In genomic region chr5:154806176-154806575, GRCh38 we compare ENCODE assay signal across 15 cellular contexts. TPM values are rescaled to one million over a fixed set of nuclear protein-coding genes. Genes with fewer than 3 reads are reported as not detected.
DNase-seq lines count a peak whose midpoint lies in the region; ATAC-seq and TF ChIP-seq lines count a peak whose summit lies in the region.
"Had no signal": no experiment of that assay in that cellular context is flagged by ENCODE, and none has a peak within 500 bp of the region (broad histone marks: within the 10 kb centered on the region; RNA-seq: fewer than 3 reads in every experiment).

No MANE protein-coding gene starts in this region.

- H3K27ac Mint-ChIP-seq in CD4-positive, CD25-positive, alpha-beta regulatory T cell = peak overlapping the region; percentile 3 to 71 (median 43)
- H3K27ac Mint-ChIP-seq in GM23338 (no peak overlapping the region), H9 (peak overlapping the region in 1 of 3 experiments; percentile 25; a peak in 1 of 7 replicates)
- peak overlapping the region; percentile 2 to 4 for H3K27ac Mint-ChIP-seq in effector memory CD8-positive, alpha-beta T cell
- H3K27ac Mint-ChIP-seq: HFFc6 had no signal

- no peaks in the 10 kb centered on the region for H3K27me3 ChIP-seq in CD4-positive, CD25-positive, alpha-beta regulatory T cell (ENCODE audit: control insufficient read depth, insufficient read depth, low read length)
- H3K27me3 ChIP-seq in GM23338 (ENCODE audit: insufficient read depth) (no peaks in the 10 kb centered on the region), subcutaneous abdominal adipose tissue (ENCODE audit: control insufficient read depth in 5 of 5, insufficient read depth in 4 of 5, low read length in 5 of 5) (no peaks in the 10 kb centered on the region), H9 (ENCODE audit: insufficient read depth, low read length) (no peaks in the 10 kb centered on the region)
- H3K27me3 ChIP-seq: BLaER1 had no signal

- no peak overlapping the region for H2BK20ac ChIP-seq in H9 (ENCODE audit: low read depth, low read length, poor library complexity, severe bottlenecking)

- no peak overlapping the region for H2AK5ac ChIP-seq in H9 (ENCODE audit: insufficient read length, low read length)

- peaks cover 82% of the 10 kb centered on the region for H3K36me3 ChIP-seq in CD4-positive, CD25-positive, alpha-beta regulatory T cell (ENCODE audit: control insufficient read depth, insufficient read depth, low read length)
- H3K36me3 ChIP-seq in GM23338 (ENCODE audit: insufficient read depth) (peaks cover 94% of the 10 kb centered on the region), subcutaneous abdominal adipose tissue (ENCODE audit: control insufficient read depth in 5 of 5, insufficient read depth in 5 of 5, low read length in 5 of 5) (peaks cover 50 to 94% (median 80%) of the 10 kb centered on the region in 5 donors)

- H3T11ph ChIP-seq in H9 (ENCODE audit: low read length) = no peak overlapping the region

- no peak overlapping the region for H3K23ac ChIP-seq in H9 (ENCODE audit: insufficient read length, low read depth, low read length)

- no peak overlapping the region for H3K56ac ChIP-seq in H9 (ENCODE audit: insufficient read length, low read depth, low read length)

- no peak overlapping the region for H4K91ac ChIP-seq in H9 (ENCODE audit: insufficient read length, low read depth, low read length)

- H3K27ac ChIP-seq in CD4-positive, CD25-positive, alpha-beta regulatory T cell (ENCODE audit: insufficient read depth, low read length, poor library complexity, severe bottlenecking) = no peak overlapping the region
- 0 out of 2 replicates have a peak overlapping the region, but pooled peaks have one; percentile 90 for H3K27ac ChIP-seq in GM23338 (ENCODE audit: low read depth)
- H3K27ac ChIP-seq in subcutaneous abdominal adipose tissue (ENCODE audit: low read depth, low read length) = peak overlapping the region; percentile 50
- H3K27ac ChIP-seq in H9 (ENCODE audit: insufficient read length, low read depth, low read length) = no peak overlapping the region
- H3K27ac ChIP-seq: BLaER1, GM23248 had no signal

- no peak for ATAC-seq in CD4-positive, CD25-positive, alpha-beta regulatory T cell (ENCODE audit: low read depth in 2 of 2)
- no peak for ATAC-seq in GM23338
- ATAC-seq in effector memory CD8-positive, alpha-beta T cell (replicated peaks) = no peak
- ATAC-seq in HG03521 (IDR thresholded peaks at IDR 0.05; ENCODE audit: unreplicated experiment) = no peak
- ATAC-seq: HCT116 had no signal

- H3K4me3 Mint-ChIP-seq in CD4-positive, CD25-positive, alpha-beta regulatory T cell = no peak overlapping the region
- H3K4me3 Mint-ChIP-seq in GM23338 (no peak overlapping the region), H9 (no peak overlapping the region)
- H3K4me3 Mint-ChIP-seq in effector memory CD8-positive, alpha-beta T cell = no peak overlapping the region
- H3K4me3 Mint-ChIP-seq: CD14-positive monocyte, HFFc6 had no signal

- no peak for DNase-seq in CD4-positive, CD25-positive, alpha-beta regulatory T cell
- no peak for DNase-seq in GM23338 (ENCODE audit: low spot score)
- DNase-seq in effector memory CD8-positive, alpha-beta T cell = no peak
- DNase-seq in nucleus accumbens (lab: John Stamatoyannopoulos, UW) = no peak
- DNase-seq in H9 = no peak
- DNase-seq: 8988T, Caco-2, GM23248, HFFc6 had no signal

- no peak for TF ChIP-seq CTCF in GM23338 (conservative IDR thresholded peaks at IDR 0.05; ENCODE audit: low read depth in 2 of 2)
- no peak for TF ChIP-seq CTCF in H9 (conservative IDR thresholded peaks at IDR 0.05)

- H3K9me3 ChIP-seq in CD4-positive, CD25-positive, alpha-beta regulatory T cell (ENCODE audit: control insufficient read depth in 2 of 2, low read length in 2 of 2) = no peaks in the 10 kb centered on the region
- no peaks in the 10 kb centered on the region for H3K9me3 ChIP-seq in subcutaneous abdominal adipose tissue (ENCODE audit: control insufficient read depth in 5 of 5, low read length in 5 of 5)
- no peaks in the 10 kb centered on the region for H3K9me3 ChIP-seq in H9 (ENCODE audit: control insufficient read depth, low read depth, low read length)
- H3K9me3 ChIP-seq: BLaER1, Caco-2 had no signal

- no peak overlapping the region for H4K8ac ChIP-seq in H9 (replicated peaks; ENCODE audit: insufficient read length, low read depth, low read length)

- H4K5ac ChIP-seq in H9 (ENCODE audit: insufficient read length, low read depth, low read length) = no peak overlapping the region

- H3K9ac ChIP-seq in subcutaneous abdominal adipose tissue (ENCODE audit: low read length in 5 of 5) = peak overlapping the region in 2 of 5 donors; percentile 4 to 49
- H3K9ac ChIP-seq in H9 (ENCODE audit: extremely low read depth, insufficient read length, low read length) = no peak overlapping the region
- H3K9ac ChIP-seq: BLaER1, GM23248 had no signal

- H3K4me3 ChIP-seq in CD4-positive, CD25-positive, alpha-beta regulatory T cell (ENCODE audit: low read depth, low read length) = no peak overlapping the region
- H3K4me3 ChIP-seq in GM23338 = no peak overlapping the region
- no peak overlapping the region for H3K4me3 ChIP-seq in subcutaneous abdominal adipose tissue (ENCODE audit: low read depth in 1 of 5, low read length in 5 of 5)
- H3K4me3 ChIP-seq: BLaER1, GM23248 had no signal

- H2AFZ ChIP-seq in GM23338 (no peak overlapping the region), H9 (ENCODE audit: low read length) (no peak overlapping the region)
- H2AFZ ChIP-seq: GM23248 had no signal

- no peak overlapping the region for H3K18ac ChIP-seq in H9 (ENCODE audit: insufficient read length, low read depth, low read length)

- H3K9me3 Mint-ChIP-seq in CD4-positive, CD25-positive, alpha-beta regulatory T cell = no peaks in the 10 kb centered on the region
- H3K9me3 Mint-ChIP-seq in GM23338 (no peaks in the 10 kb centered on the region), H9 (no peaks in the 10 kb centered on the region)
- no peaks in the 10 kb centered on the region for H3K9me3 Mint-ChIP-seq in effector memory CD8-positive, alpha-beta T cell
- H3K9me3 Mint-ChIP-seq: CD14-positive monocyte, HFFc6 had no signal

- H3K14ac ChIP-seq in H9 (ENCODE audit: insufficient read depth, low read length) = no peak overlapping the region

- no peaks in the 10 kb centered on the region for H3K79me1 ChIP-seq in H9 (ENCODE audit: insufficient read depth, low read depth, low read length, poor library complexity, severe bottlenecking)

- H3K36me3 Mint-ChIP-seq in CD4-positive, CD25-positive, alpha-beta regulatory T cell = peaks cover 53% of the 10 kb centered on the region
- H3K36me3 Mint-ChIP-seq in GM23338 (ENCODE audit: low read depth) (peaks cover 94% of the 10 kb centered on the region), H9 (ENCODE audit: insufficient read depth in 1 of 3, low read depth in 3 of 3) (peaks cover 58 to 93% (median 91%) of the 10 kb centered on the region in 3 experiments; a peak in 6 of 7 replicates)
- H3K36me3 Mint-ChIP-seq in effector memory CD8-positive, alpha-beta T cell (ENCODE audit: insufficient read depth) = peaks cover 71% of the 10 kb centered on the region

- no CpG with 5 or more reads among the region's 4 CpGs for WGBS in H9 (ENCODE audit: extremely low coverage, insufficient read length, low lambda C conversion rate)

- no peak overlapping the region for H3K4ac ChIP-seq in H9 (ENCODE audit: low read depth, low read length)

- H4K20me1 ChIP-seq in GM23338 (replicated peaks; ENCODE audit: insufficient read depth) (peaks cover 28% of the 10 kb centered on the region), H9 (ENCODE audit: control insufficient read depth, insufficient read depth, insufficient read length) (no peaks in the 10 kb centered on the region)

- H2BK12ac ChIP-seq in H9 (ENCODE audit: insufficient read length, low read depth, low read length) = no peak overlapping the region

- no peak overlapping the region for H2BK15ac ChIP-seq in H9 (ENCODE audit: low read depth, low read length)

- H3F3A ChIP-seq in GM23338 (replicated peaks; ENCODE audit: low read depth) = peaks cover 74% of the 10 kb centered on the region

- no peaks in the 10 kb centered on the region for H3K4me1 ChIP-seq in CD4-positive, CD25-positive, alpha-beta regulatory T cell (ENCODE audit: control insufficient read depth, insufficient read depth, low read length, poor library complexity, severe bottlenecking)
- H3K4me1 ChIP-seq in GM23338 (ENCODE audit: insufficient read depth) (no peaks in the 10 kb centered on the region), subcutaneous abdominal adipose tissue (ENCODE audit: control insufficient read depth in 5 of 5, insufficient read depth in 5 of 5, low read length in 5 of 5) (peaks cover 0 to 12% (median 2%) of the 10 kb centered on the region in 5 donors), H9 (ENCODE audit: insufficient read depth, low read length) (no peaks in the 10 kb centered on the region)

- no peaks in the 10 kb centered on the region for H3K23me2 ChIP-seq in H9 (ENCODE audit: insufficient read length, low read depth, low read length, poor library complexity, severe bottlenecking)

- H3K9me2 ChIP-seq in GM23338 (ENCODE audit: insufficient read depth) = no peaks in the 10 kb centered on the region

- no peaks in the 10 kb centered on the region for H3K4me1 Mint-ChIP-seq in CD4-positive, CD25-positive, alpha-beta regulatory T cell
- H3K4me1 Mint-ChIP-seq in GM23338 = no peaks in the 10 kb centered on the region
- H3K4me1 Mint-ChIP-seq in effector memory CD8-positive, alpha-beta T cell (ENCODE audit: low read depth in 2 of 2) = no peaks in the 10 kb centered on the region
- no peaks in the 10 kb centered on the region; a peak in 1 of 4 replicates for H3K4me1 Mint-ChIP-seq in H9

- no peak overlapping the region for H2BK120ac ChIP-seq in H9 (ENCODE audit: low read depth, low read length, poor library complexity, severe bottlenecking)

- no peaks in the 10 kb centered on the region for H3K27me3 Mint-ChIP-seq in CD4-positive, CD25-positive, alpha-beta regulatory T cell
- no peaks in the 10 kb centered on the region for H3K27me3 Mint-ChIP-seq in GM23338 (ENCODE audit: insufficient read depth, low read depth, poor library complexity)
- no peaks in the 10 kb centered on the region for H3K27me3 Mint-ChIP-seq in effector memory CD8-positive, alpha-beta T cell
- H3K27me3 Mint-ChIP-seq in H9 (ENCODE audit: low read depth) = no peaks in the 10 kb centered on the region; the same call in 1 of the 2 replicates

- H3K4me2 ChIP-seq in GM23338 (no peak overlapping the region), H9 (ENCODE audit: insufficient read depth, insufficient read length, low read length) (no peak overlapping the region)
- H3K4me2 ChIP-seq: BLaER1 had no signal

- H2BK5ac ChIP-seq in H9 (ENCODE audit: insufficient read length, low read length) = no peak overlapping the region

- H3K79me2 ChIP-seq in GM23338 (replicated peaks; ENCODE audit: insufficient read depth) = peaks cover 37% of the 10 kb centered on the region
- no peaks in the 10 kb centered on the region for H3K79me2 ChIP-seq in H9 (ENCODE audit: insufficient read depth, low read length)

RNA-seq across cellular contexts. Expression of gene FAXDC2, which starts 44.2 kb away (rescaled TPM):
- 4.0 TPM for total RNA-seq in CD4-positive, CD25-positive, alpha-beta regulatory T cell
- polyA plus RNA-seq in CD4-positive, CD25-positive, alpha-beta regulatory T cell = under 1 TPM in 2 of 4 donors, not detected in 2; 0.21 to 0.40 TPM
- total RNA-seq in GM23338 (2014; rRNA removed; shearing (Covaris generic)) = 1.8 and 4.6 TPM in 2 replicates
- 2.5 and 4.0 TPM in 2 replicates for polyA plus RNA-seq in GM23338 (2016; fragmentation: Nextera tagmentation; extraction: Ambion mirVana)
- 3.0 and 3.2 TPM in 2 replicates for total RNA-seq in H9 (2021)
- total RNA-seq: A673 had no signal

RNA-seq across cellular contexts. Expression of gene LARP1, which starts 51.0 kb away (rescaled TPM):
- total RNA-seq in CD4-positive, CD25-positive, alpha-beta regulatory T cell = 122 TPM
- polyA plus RNA-seq in CD4-positive, CD25-positive, alpha-beta regulatory T cell = 10 to 100 TPM in 2 of 4 donors, 1 to 10 TPM in 2; 8.0 to 10.8 (median 10.0) TPM
- 267 and 302 TPM in 2 replicates for total RNA-seq in GM23338 (2014; rRNA removed; shearing (Covaris generic))
- polyA plus RNA-seq in GM23338 (2016; fragmentation: Nextera tagmentation; extraction: Ambion mirVana) = 133 and 153 TPM in 2 replicates
- total RNA-seq in H9 (2021) = 370 and 405 TPM in 2 replicates

RNA-seq across cellular contexts. Expression of gene CNOT8, which starts 52.3 kb away (rescaled TPM):
- total RNA-seq in CD4-positive, CD25-positive, alpha-beta regulatory T cell = 121 TPM
- polyA plus RNA-seq in CD4-positive, CD25-positive, alpha-beta regulatory T cell = 100 to 1,000 TPM; 173 to 199 (median 184) TPM
- total RNA-seq in GM23338 (2014; rRNA removed; shearing (Covaris generic)) = 77.7 and 78.3 TPM in 2 replicates
- polyA plus RNA-seq in GM23338 (2016; fragmentation: Nextera tagmentation; extraction: Ambion mirVana) = 26.9 and 31.2 TPM in 2 replicates
- total RNA-seq in H9 (2021) = 44.3 and 45.6 TPM in 2 replicates

Comparison
In these comparisons a context has a peak if more than half of its experiments do, and no peak if none do; other contexts are left out.
1. H3K27ac ChIP-seq: peak in GM23338 (single experiment) and subcutaneous abdominal adipose tissue (single experiment); none in CD4-positive, CD25-positive, alpha-beta regulatory T cell (single experiment) and H9 (single experiment).